Comparison of ENCODE assay signal across 18 cellular contexts in genomic region chr2:41329075-41329474, GRCh38.
A peak's percentile ranks its signal among the peaks of the same experiment; 100 is the strongest.
DNase-seq lines count a peak whose midpoint lies in the region; ATAC-seq lines count a peak whose summit lies in the region.
"Had no signal": no experiment of that assay in that cellular context is flagged by ENCODE, and none has a peak within 500 bp of the region (broad histone marks: within the 10 kb centered on the region; RNA-seq: fewer than 3 reads in every experiment).

No MANE protein-coding gene starts in this region.

- intact Hi-C loops in activated naive CD4-positive, alpha-beta T cell treated with anti-CD3 and anti-CD28 coated beads for 36 hours (cut with micrococcal nuclease) = no loop called here

- H3K36me3 Mint-ChIP-seq in activated naive CD4-positive, alpha-beta T cell treated with anti-CD3 and anti-CD28 coated beads for 36 hours (ENCODE audit: low read depth) = no peaks in the 10 kb centered on the region
- H3K36me3 Mint-ChIP-seq: CD14-positive monocyte; CD8-positive, alpha-beta memory T cell had no signal

- peaks cover 4% of the 10 kb centered on the region for H3K9me3 Mint-ChIP-seq in activated naive CD4-positive, alpha-beta T cell treated with anti-CD3 and anti-CD28 coated beads for 36 hours
- H3K9me3 Mint-ChIP-seq: CD4-positive, alpha-beta T cell; CD8-positive, alpha-beta memory T cell; HFFc6 had no signal

- no peaks in the 10 kb centered on the region for H3K27me3 Mint-ChIP-seq in activated naive CD4-positive, alpha-beta T cell treated with anti-CD3 and anti-CD28 coated beads for 36 hours (ENCODE audit: low read depth)
- H3K27me3 Mint-ChIP-seq: B cell; CD4-positive, alpha-beta T cell; CD8-positive, alpha-beta memory T cell had no signal

- H3K4me3 Mint-ChIP-seq in activated naive CD4-positive, alpha-beta T cell treated with anti-CD3 and anti-CD28 coated beads for 36 hours = no peak overlapping the region
- H3K4me3 Mint-ChIP-seq: B cell; CD14-positive monocyte; CD4-positive, alpha-beta T cell; CD8-positive, alpha-beta memory T cell; HFFc6 had no signal

- DNase-seq in NCI-H2171 treated with DMSO at 0.1 percent for 48 hours (lab: John Stamatoyannopoulos, UW) (peak; percentile 37), NCI-H2171 (lab: John Stamatoyannopoulos, UW) (no peak), NCI-H69 (lab: John Stamatoyannopoulos, UW) (peak; percentile 40), SK-N-DZ (ENCODE audit: low spot score) (peak; percentile 69), HUDEP-2 (lab: John Stamatoyannopoulos, UW; ENCODE audit: unreplicated experiment in 76 of 76) (no peak)
- no peak for DNase-seq in activated naive CD4-positive, alpha-beta T cell treated with anti-CD3 and anti-CD28 coated beads, Interleukin-2, amount 50 U/mL, for 16 hours
- DNase-seq in activated naive CD4-positive, alpha-beta T cell treated with anti-CD3 and anti-CD28 coated beads for 36 hours = no peak
- DNase-seq: CD4-positive, alpha-beta T cell; CD8-positive, alpha-beta memory T cell; DMS 273 treated with DMSO at 0.1 percent for 48 hours; DMS79; EL; GF-D8; GOT3; HFFc6 had no signal

- H3K27ac Mint-ChIP-seq in activated naive CD4-positive, alpha-beta T cell treated with anti-CD3 and anti-CD28 coated beads for 36 hours = no peak overlapping the region
- H3K27ac Mint-ChIP-seq: B cell; CD14-positive monocyte; CD4-positive, alpha-beta T cell; CD8-positive, alpha-beta memory T cell; HFFc6 had no signal

- ATAC-seq in HG03039 (IDR thresholded peaks at IDR 0.05; ENCODE audit: unreplicated experiment) = no peak

- CTCF ChIA-PET in activated naive CD4-positive, alpha-beta T cell treated with anti-CD3 and anti-CD28 coated beads for 36 hours (lab: Charles Lee) = no interaction called here

- no peaks in the 10 kb centered on the region for H3K4me1 Mint-ChIP-seq in activated naive CD4-positive, alpha-beta T cell treated with anti-CD3 and anti-CD28 coated beads for 36 hours (ENCODE audit: low read depth)
- H3K4me1 Mint-ChIP-seq: B cell; CD14-positive monocyte; CD8-positive, alpha-beta memory T cell had no signal

Comparison
In these comparisons a context has a peak if more than half of its experiments do, and no peak if none do; other contexts are left out.
1. DNase-seq: peak in NCI-H2171 treated with DMSO at 0.1 percent for 48 hours (single experiment), NCI-H69 (single experiment) and SK-N-DZ (single experiment); none in NCI-H2171 (single experiment), activated naive CD4-positive, alpha-beta T cell treated with anti-CD3 and anti-CD28 coated beads, Interleukin-2, amount 50 U/mL, for 16 hours (single experiment), HUDEP-2 (0 of 76) and activated naive CD4-positive, alpha-beta T cell treated with anti-CD3 and anti-CD28 coated beads for 36 hours (single experiment).